Comparison of ENCODE assay signal across 14 cellular contexts in the genomic region with DNA sequence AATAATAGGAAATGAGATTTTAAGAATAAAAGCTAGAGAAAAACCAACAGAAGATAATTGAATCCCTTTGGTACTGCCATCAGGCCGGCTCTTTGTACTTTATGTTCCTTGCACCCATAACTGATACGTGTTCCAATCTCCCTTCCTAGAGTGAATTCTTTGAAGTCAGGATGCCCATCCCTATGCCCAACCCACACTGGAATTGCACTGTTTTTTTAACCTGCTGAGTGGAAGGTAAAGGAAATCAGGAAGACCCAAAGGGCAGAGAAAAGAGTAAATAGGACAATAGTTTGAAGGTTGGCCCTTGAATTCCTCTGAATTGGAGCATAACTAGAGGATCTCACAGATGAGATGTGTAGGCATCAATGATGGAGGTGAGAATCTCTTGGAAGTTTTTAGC. TPM values are rescaled to one million over a fixed set of nuclear protein-coding genes. Genes with fewer than 3 reads are reported as not detected.
DNase-seq lines count a peak whose midpoint lies in the region; ATAC-seq, FAIRE-seq and TF ChIP-seq lines count a peak whose summit lies in the region.
"Had no signal": no experiment of that assay in that cellular context is flagged by ENCODE, and none has a peak within 500 bp of the region (broad histone marks: within the 10 kb centered on the region; RNA-seq: fewer than 3 reads in every experiment).

No MANE protein-coding gene starts in this region.

- H3K9ac ChIP-seq in Loucy (ENCODE audit: low read depth, low read length, poor library complexity, severe bottlenecking) (no peak overlapping the region), GM12878 (ENCODE audit: control insufficient read depth, insufficient read depth, low read length) (no peak overlapping the region)
- H3K9ac ChIP-seq: KMS-11 had no signal

- intact Hi-C loops in GM12878 (cut with micrococcal nuclease; ENCODE audit: unreplicated experiment), result no loop called here
- intact Hi-C loops in natural killer cell (cut with micrococcal nuclease), result no loop called here

- TF ChIP-seq CTCF in Loucy (conservative IDR thresholded peaks at IDR 0.05; ENCODE audit: low read length) (no peak), GM12878 (IDR thresholded peaks at IDR 0.05 in 2 of 3, conservative IDR thresholded peaks at IDR 0.05 in 1 of 3; ENCODE audit: control insufficient read depth in 2 of 3, extremely low read depth in 1 of 3, insufficient read depth in 1 of 3, low read depth in 3 of 3, low read length in 3 of 3) (no peak), natural killer cell (IDR thresholded peaks at IDR 0.05) (no peak)

- 97% methylated on average over 2 of the region's 2 CpGs for WGBS in GM12878 (ENCODE audit: insufficient coverage, insufficient replicate concordance, low lambda C conversion rate, missing lambda C conversion rate)

- H3K36me3 ChIP-seq in Loucy (ENCODE audit: insufficient read depth, low read length), result no peaks in the 10 kb centered on the region
- no peaks in the 10 kb centered on the region for H3K36me3 ChIP-seq in GM12878 (ENCODE audit: control insufficient read depth in 2 of 2, insufficient read depth in 2 of 2, low read length in 1 of 2)
- H3K36me3 ChIP-seq: Peyer's patch had no signal

- no peak for FAIRE-seq in GM12878 (lab: Jason Lieb, UNC)
- FAIRE-seq: colon, D721Med, H1 had no signal

- H3K4me2 ChIP-seq in Loucy (ENCODE audit: low read depth, low read length, poor library complexity, severe bottlenecking) (no peak overlapping the region), GM12878 (ENCODE audit: control insufficient read depth, insufficient read depth) (no peak overlapping the region)
- H3K4me2 ChIP-seq: KMS-11 had no signal

- no peak for TF ChIP-seq RAD21 in GM12878 (IDR thresholded peaks at IDR 0.05; ENCODE audit: insufficient read depth, low read depth, low read length)

- no peaks in the 10 kb centered on the region for H3K9me3 ChIP-seq in Loucy (ENCODE audit: insufficient read depth, low read depth, low read length)
- H3K9me3 ChIP-seq in GM12878 (replicated peaks; ENCODE audit: control insufficient read depth, insufficient read depth, low read length), result no peaks in the 10 kb centered on the region
- H3K9me3 ChIP-seq: Peyer's patch had no signal

- H3K4me1 Mint-ChIP-seq in T-helper 2 cell treated with Interferon-gamma antibody and Interleukin-4, amounts not matched to agents 5 μg/mL and 100 μg/mL, for 36 hours (ENCODE audit: low read depth), result peaks cover 56% of the 10 kb centered on the region
- H3K4me1 Mint-ChIP-seq in natural killer cell, result peaks cover 17 to 30% of the 10 kb centered on the region in 2 donors

- no peak for DNase-seq in T-helper 2 cell treated with Interferon-gamma antibody and Interleukin-4, amounts not matched to agents 5 μg/mL and 100 μg/mL, for 36 hours (ENCODE audit: low spot score)
- DNase-seq in T-helper 2 cell (no peak), GM12878 (ENCODE audit: low read depth, low spot score) (no peak), natural killer cell (no peak), NCI-H187 treated with DMSO at 0.1 percent for 48 hours (lab: John Stamatoyannopoulos, UW) (no peak), substantia nigra (lab: John Stamatoyannopoulos, UW) (no peak)
- DNase-seq: NCI-H510A had no signal

- SMC1A ChIA-PET in GM12878 (lab: Charles Lee; ENCODE audit: uncharacterized antibody, unreplicated experiment), result interaction anchor here (0.7 to 1.4 kb wide), 3 partner anchors 20 to 474 kb away, joined by 3 to 6 read pairs (median 3); no protein-coding TSS in a partner anchor

- H3K4me3 Mint-ChIP-seq in T-helper 2 cell treated with Interferon-gamma antibody and Interleukin-4, amounts not matched to agents 5 μg/mL and 100 μg/mL, for 36 hours, result peak overlapping the region; percentile 13
- no peak overlapping the region for H3K4me3 Mint-ChIP-seq in natural killer cell

- H3K4me3 ChIP-seq in Loucy (ENCODE audit: low read length, poor library complexity, severe bottlenecking) (no peak overlapping the region), GM12878 (no peak overlapping the region)
- H3K4me3 ChIP-seq: Peyer's patch had no signal

- H3K27ac ChIP-seq in GM12878 (ENCODE audit: control insufficient read depth, insufficient read depth) (no peak overlapping the region), substantia nigra (ENCODE audit: low read depth, low read length, poor library complexity, severe bottlenecking) (no peak overlapping the region)
- H3K27ac ChIP-seq: KMS-11 had no signal

- peaks cover 15% of the 10 kb centered on the region for H3K36me3 Mint-ChIP-seq in T-helper 2 cell treated with Interferon-gamma antibody and Interleukin-4, amounts not matched to agents 5 μg/mL and 100 μg/mL, for 36 hours (ENCODE audit: low read depth)
- no peaks in the 10 kb centered on the region for H3K36me3 Mint-ChIP-seq in natural killer cell

- CTCF ChIA-PET in GM12878 (lab: Yijun Ruan, JAX), result interaction anchor here (1.2 kb wide), 1 partner anchor 474 kb away, joined by 3 read pairs; no protein-coding TSS in a partner anchor

- H3K79me2 ChIP-seq in Loucy (ENCODE audit: insufficient read depth, low read length) (peaks cover 7% of the 10 kb centered on the region), GM12878 (ENCODE audit: control insufficient read depth, insufficient read depth, low read length) (peaks cover 7% of the 10 kb centered on the region)

- no peaks in the 10 kb centered on the region for H3K27me3 ChIP-seq in Loucy (ENCODE audit: insufficient read depth, low read length, poor library complexity, severe bottlenecking)
- no peaks in the 10 kb centered on the region for H3K27me3 ChIP-seq in GM12878 (replicated peaks in 1 of 2; ENCODE audit: control insufficient read depth in 2 of 2, insufficient read depth in 2 of 2, low read length in 1 of 2)
- H3K27me3 ChIP-seq: Peyer's patch had no signal

- H3K27ac Mint-ChIP-seq in T-helper 2 cell treated with Interferon-gamma antibody and Interleukin-4, amounts not matched to agents 5 μg/mL and 100 μg/mL, for 36 hours, result peak overlapping the region; percentile 81
- H3K27ac Mint-ChIP-seq in natural killer cell, result peak overlapping the region; percentile 57 to 69

- H3K4me1 ChIP-seq in Loucy (ENCODE audit: insufficient read depth, low read length, poor library complexity, severe bottlenecking) (peaks cover 5% of the 10 kb centered on the region), GM12878 (ENCODE audit: control insufficient read depth, insufficient read depth, low read length) (peaks cover 8% of the 10 kb centered on the region)

- TF ChIP-seq EP300 in GM12878 (IDR thresholded peaks at IDR 0.05; ENCODE audit: borderline replicate concordance in 1 of 2, control insufficient read depth in 1 of 2, low read depth in 2 of 2, low read length in 2 of 2), result no peak

- H3K27me3 Mint-ChIP-seq in T-helper 2 cell treated with Interferon-gamma antibody and Interleukin-4, amounts not matched to agents 5 μg/mL and 100 μg/mL, for 36 hours (ENCODE audit: low read depth), result no peaks in the 10 kb centered on the region
- no peaks in the 10 kb centered on the region for H3K27me3 Mint-ChIP-seq in natural killer cell (ENCODE audit: low read depth in 2 of 2)

- H4K20me1 ChIP-seq in Loucy (ENCODE audit: insufficient read depth, low read length, poor library complexity, severe bottlenecking), result peaks cover 4% of the 10 kb centered on the region
- H4K20me1 ChIP-seq in GM12878 (ENCODE audit: control insufficient read depth, insufficient read depth), result no peaks in the 10 kb centered on the region

- in situ Hi-C loops in GM12878 (cut with MboI), result no loop called here

- H3K9me2 ChIP-seq in Loucy (replicated peaks; ENCODE audit: low read depth, low read length), result no peaks in the 10 kb centered on the region

- H2AFZ ChIP-seq in Loucy (ENCODE audit: low read length) (0 out of 2 replicates have a peak overlapping the region, but pooled peaks have one; percentile 42), GM12878 (ENCODE audit: control insufficient read depth, low read depth, low read length) (peak overlapping the region; percentile 46)

- no TSS peak for BruUV-seq in GM12878 (replicated peaks; lab: Mats Ljungman, UMichigan)

- H3K9me3 Mint-ChIP-seq in T-helper 2 cell treated with Interferon-gamma antibody and Interleukin-4, amounts not matched to agents 5 μg/mL and 100 μg/mL, for 36 hours, result no peaks in the 10 kb centered on the region
- no peaks in the 10 kb centered on the region for H3K9me3 Mint-ChIP-seq in natural killer cell

- no peaks in the 10 kb centered on the region for H3F3A ChIP-seq in Loucy (ENCODE audit: low read depth)

- POLR2A ChIA-PET in GM12878 (lab: Charles Lee), result interaction anchor here (0.6 kb wide), 2 partner anchors 61 to 294 kb away, joined by 3 read pairs; no protein-coding TSS in a partner anchor

- RAD21 ChIA-PET in GM12878 (lab: Charles Lee; ENCODE audit: unreplicated experiment), result no interaction called here

- ATAC-seq in GM12878 (no peak), natural killer cell (no peak), GM18498 (IDR thresholded peaks at IDR 0.05; ENCODE audit: unreplicated experiment) (no peak)

- no peak for TF ChIP-seq POLR2A in GM12878 (IDR thresholded peaks at IDR 0.05; ENCODE audit: low read depth, low read length)

TF ChIP-seq in GM12878, 131 proteins besides CTCF, POLR2A, EP300 and RAD21 (continues in another document):
- TF ChIP-seq YBX1 (IDR thresholded peaks at IDR 0.05), result no peak
- TF ChIP-seq STAT1 (conservative IDR thresholded peaks at IDR 0.05), result no peak

RNA-seq across cellular contexts. Expression of a gene that starts 4.4 kb away (rescaled TPM):
- total RNA-seq in GM12878 (2013; cell fraction: nucleolus; rRNA removed), result 122 and 131 TPM in 2 replicates
- total RNA-seq in GM12878 (2014; rRNA removed) (16.9 and 20.1 TPM in 2 replicates), GM12878 (2014; rRNA removed; fragmentation: Illumina TruSeq; extraction: Trizol) (16.3 and 17.3 TPM in 2 replicates), GM12878 (2021) (25.1 and 26.6 TPM in 2 replicates), natural killer cell (100 to 1,000 TPM; 106 to 142 (median 117) TPM)
- polyA plus RNA-seq in GM12878 (2011; ENCODE audit: low read depth), result 7.6 TPM
- polyA plus RNA-seq in GM12878 (2011; rRNA removed) (18.0 and 21.0 TPM in 2 replicates), GM12878 (2014; fragmentation: Illumina TruSeq; extraction: Trizol) (13.3 and 13.5 TPM in 2 replicates), GM12878 (2014; fragmentation: Nextera tagmentation; extraction: Ambion mirVana) (1 to 10 TPM; 5.2 to 7.8 TPM), GM12878 (2014; rRNA removed) (20.6 and 27.5 TPM in 2 replicates), GM12878 (2016; fragmentation: Nextera tagmentation; extraction: Ambion mirVana) (10 to 100 TPM; 13.8 to 14.9 TPM)
- polyA plus RNA-seq in GM12878 (2011; cell fraction: cytosol; rRNA removed), result 11.5 and 13.3 TPM in 2 replicates
- polyA plus RNA-seq in GM12878 (2011; cell fraction: nucleus; rRNA removed), result 67.9 and 71.7 TPM in 2 replicates
- 9.9 and 10.7 TPM in 2 replicates for polyA plus RNA-seq in GM12878 (2012)
- polyA minus RNA-seq in GM12878 (2011; rRNA and poly(A)+ RNA removed), result 19.6 and 28.7 TPM in 2 replicates
- polyA minus RNA-seq in GM12878 (2011; cell fraction: cytosol; rRNA and poly(A)+ RNA removed), result 7.0 and 7.4 TPM in 2 replicates
- 31.8 and 58.4 TPM in 2 replicates for polyA minus RNA-seq in GM12878 (2011; cell fraction: nucleus; rRNA and poly(A)+ RNA removed)
